Comparison of ENCODE assay signal across 1 cellular context in the genomic region with DNA sequence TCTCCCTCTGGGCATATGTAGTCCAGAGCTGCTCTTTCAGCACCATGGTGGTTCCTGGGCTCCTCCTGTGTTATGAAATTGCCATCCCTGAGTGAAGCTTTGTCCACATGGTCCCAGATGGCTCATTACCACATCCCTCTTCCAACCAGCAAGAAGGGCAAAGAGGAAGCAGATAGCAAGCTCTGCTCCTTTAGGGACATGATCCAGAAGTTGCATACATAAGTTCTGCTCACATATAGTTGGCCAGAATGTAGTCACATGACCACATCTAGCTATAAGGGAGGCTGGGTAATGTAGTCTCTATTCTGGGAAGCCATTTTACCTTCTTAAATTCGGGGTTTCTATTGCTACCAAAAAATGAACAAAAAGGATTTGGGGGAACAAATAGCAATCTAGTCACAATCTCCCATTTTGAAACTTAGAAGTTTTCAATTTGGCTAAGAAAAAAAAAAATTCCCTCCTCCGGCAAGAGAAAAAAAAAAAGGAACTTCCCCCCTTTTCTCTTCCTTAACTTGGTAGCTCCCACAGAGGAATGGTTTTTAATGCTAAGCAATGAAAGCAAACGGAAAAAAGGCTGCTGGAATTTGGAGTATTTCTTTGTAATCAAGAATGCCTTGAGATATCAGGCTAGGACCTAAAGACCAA.
TF ChIP-seq lines count a peak whose summit lies in the region.

No MANE protein-coding gene starts in this region.

TF ChIP-seq in HEK293, 187 proteins besides CTCF, POLR2A, EP300 and RAD21 (continued from another document and continues in another):
- TF ChIP-seq, protein P1, sequence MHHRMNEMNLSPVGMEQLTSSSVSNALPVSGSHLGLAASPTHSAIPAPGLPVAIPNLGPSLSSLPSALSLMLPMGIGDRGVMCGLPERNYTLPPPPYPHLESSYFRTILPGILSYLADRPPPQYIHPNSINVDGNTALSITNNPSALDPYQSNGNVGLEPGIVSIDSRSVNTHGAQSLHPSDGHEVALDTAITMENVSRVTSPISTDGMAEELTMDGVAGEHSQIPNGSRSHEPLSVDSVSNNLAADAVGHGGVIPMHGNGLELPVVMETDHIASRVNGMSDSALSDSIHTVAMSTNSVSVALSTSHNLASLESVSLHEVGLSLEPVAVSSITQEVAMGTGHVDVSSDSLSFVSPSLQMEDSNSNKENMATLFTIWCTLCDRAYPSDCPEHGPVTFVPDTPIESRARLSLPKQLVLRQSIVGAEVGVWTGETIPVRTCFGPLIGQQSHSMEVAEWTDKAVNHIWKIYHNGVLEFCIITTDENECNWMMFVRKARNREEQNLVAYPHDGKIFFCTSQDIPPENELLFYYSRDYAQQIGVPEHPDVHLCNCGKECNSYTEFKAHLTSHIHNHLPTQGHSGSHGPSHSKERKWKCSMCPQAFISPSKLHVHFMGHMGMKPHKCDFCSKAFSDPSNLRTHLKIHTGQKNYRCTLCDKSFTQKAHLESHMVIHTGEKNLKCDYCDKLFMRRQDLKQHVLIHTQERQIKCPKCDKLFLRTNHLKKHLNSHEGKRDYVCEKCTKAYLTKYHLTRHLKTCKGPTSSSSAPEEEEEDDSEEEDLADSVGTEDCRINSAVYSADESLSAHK (tag by site-specific recombination; IDR thresholded peaks at IDR 0.05), result peak; percentile 59; the same call in 1 of the 2 replicates
- peak; percentile 73 for TF ChIP-seq ZXDB (tag by site-specific recombination; IDR thresholded peaks at IDR 0.05)
- peak; percentile 56 for TF ChIP-seq ZBTB17 (tag by site-specific recombination; IDR thresholded peaks at IDR 0.05)
- no peak for TF ChIP-seq SP2 (tag by site-specific recombination; IDR thresholded peaks at IDR 0.05)
- TF ChIP-seq ZNF148 (tag by site-specific recombination; IDR thresholded peaks at IDR 0.05; ENCODE audit: borderline replicate concordance), result no peak
- no peak for TF ChIP-seq ZNF354C (tag by site-specific recombination; IDR thresholded peaks at IDR 0.05; ENCODE audit: borderline replicate concordance, low read depth)
- TF ChIP-seq REPIN1 (tag by site-specific recombination; IDR thresholded peaks at IDR 0.05; ENCODE audit: low read depth), result no peak
- TF ChIP-seq ZBTB8A (tag by site-specific recombination; IDR thresholded peaks at IDR 0.05), result no peak
- TF ChIP-seq ZNF398 (tag by site-specific recombination; IDR thresholded peaks at IDR 0.05), result no peak
- peak; percentile 45; the same call in 1 of the 2 replicates for TF ChIP-seq ZNF692 (tag by site-specific recombination; IDR thresholded peaks at IDR 0.05)
- TF ChIP-seq ZNF837 (tag by site-specific recombination; IDR thresholded peaks at IDR 0.05), result no peak
- TF ChIP-seq ZNF529 (tag by site-specific recombination; IDR thresholded peaks at IDR 0.05; ENCODE audit: insufficient replicate concordance), result no peak
- TF ChIP-seq ZNF629 (tag by site-specific recombination; IDR thresholded peaks at IDR 0.05), result no peak; the same call in 1 of the 2 replicates
- TF ChIP-seq ZNF335 (tag by site-specific recombination; conservative IDR thresholded peaks at IDR 0.05), result peak; percentile 70
- no peak for TF ChIP-seq ZNF449 (tag by site-specific recombination; IDR thresholded peaks at IDR 0.05)
- TF ChIP-seq ZNF610 (tag by site-specific recombination; IDR thresholded peaks at IDR 0.05; ENCODE audit: borderline replicate concordance), result no peak
- TF ChIP-seq HOXC10 (CRISPR knock-in tag; IDR thresholded peaks at IDR 0.05), result no peak
- no peak for TF ChIP-seq ZNF202 (tag by site-specific recombination; IDR thresholded peaks at IDR 0.05; ENCODE audit: borderline replicate concordance)
- no peak for TF ChIP-seq MEIS1 (CRISPR knock-in tag; IDR thresholded peaks at IDR 0.05; ENCODE audit: borderline replicate concordance)
- no peak for TF ChIP-seq ZNF426 (tag by site-specific recombination; IDR thresholded peaks at IDR 0.05)
- no peak for TF ChIP-seq ZNF155 (tag by site-specific recombination; IDR thresholded peaks at IDR 0.05)
- TF ChIP-seq ZNF670 (tag by site-specific recombination; IDR thresholded peaks at IDR 0.05; ENCODE audit: low read depth), result no peak
- no peak for TF ChIP-seq ZNF623 (tag by site-specific recombination; IDR thresholded peaks at IDR 0.05)
- peak; percentile 72; the same call in 1 of the 2 replicates for TF ChIP-seq YY2 (tag by site-specific recombination; IDR thresholded peaks at IDR 0.05)
- TF ChIP-seq GLI2 (tag by site-specific recombination; IDR thresholded peaks at IDR 0.05; ENCODE audit: borderline replicate concordance, low read depth), result no peak
- no peak for TF ChIP-seq ZFP37 (tag by site-specific recombination; IDR thresholded peaks at IDR 0.05)
- TF ChIP-seq YY1 (tag by site-specific recombination; IDR thresholded peaks at IDR 0.05), result no peak
- TF ChIP-seq ZNF518A (tag by site-specific recombination; conservative IDR thresholded peaks at IDR 0.05; ENCODE audit: low read depth), result peak; percentile 68
- no peak for TF ChIP-seq ZNF24 (tag by site-specific recombination; IDR thresholded peaks at IDR 0.05)
- no peak for TF ChIP-seq OVOL3 (tag by site-specific recombination; IDR thresholded peaks at IDR 0.05)
- no peak for TF ChIP-seq KLF7 (tag by site-specific recombination; IDR thresholded peaks at IDR 0.05; ENCODE audit: borderline replicate concordance)
- TF ChIP-seq ZEB2 (tag by site-specific recombination; IDR thresholded peaks at IDR 0.05), result no peak
- TF ChIP-seq, protein P2, sequence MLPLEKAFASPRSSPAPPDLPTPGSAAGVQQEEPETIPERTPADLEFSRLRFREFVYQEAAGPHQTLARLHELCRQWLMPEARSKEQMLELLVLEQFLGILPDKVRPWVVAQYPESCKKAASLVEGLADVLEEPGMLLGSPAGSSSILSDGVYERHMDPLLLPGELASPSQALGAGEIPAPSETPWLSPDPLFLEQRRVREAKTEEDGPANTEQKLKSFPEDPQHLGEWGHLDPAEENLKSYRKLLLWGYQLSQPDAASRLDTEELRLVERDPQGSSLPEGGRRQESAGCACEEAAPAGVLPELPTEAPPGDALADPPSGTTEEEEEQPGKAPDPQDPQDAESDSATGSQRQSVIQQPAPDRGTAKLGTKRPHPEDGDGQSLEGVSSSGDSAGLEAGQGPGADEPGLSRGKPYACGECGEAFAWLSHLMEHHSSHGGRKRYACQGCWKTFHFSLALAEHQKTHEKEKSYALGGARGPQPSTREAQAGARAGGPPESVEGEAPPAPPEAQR (tag by site-specific recombination; IDR thresholded peaks at IDR 0.05), result no peak
- no peak for TF ChIP-seq ZNF416 (tag by site-specific recombination; IDR thresholded peaks at IDR 0.05)
- 0 out of 2 replicates have a peak, but pooled peaks have one; percentile 25 for TF ChIP-seq ZBTB20 (tag by site-specific recombination; IDR thresholded peaks at IDR 0.05)
- no peak for TF ChIP-seq SALL2 (tag by site-specific recombination; IDR thresholded peaks at IDR 0.05; ENCODE audit: borderline replicate concordance)
- TF ChIP-seq INSM2 (tag by site-specific recombination; IDR thresholded peaks at IDR 0.05), result no peak
- TF ChIP-seq ZSCAN16 (tag by site-specific recombination; IDR thresholded peaks at IDR 0.05), result no peak
